In genomic region chr9:112337547-112337946, GRCh38 we compare ENCODE assay signal across 24 cellular contexts.
"Had no signal": no experiment of that assay in that cellular context is flagged by ENCODE, and none has a peak within 500 bp of the region (broad histone marks: within the 10 kb centered on the region; RNA-seq: fewer than 3 reads in every experiment).

No MANE protein-coding gene starts in this region.

- H3K9me3 Mint-ChIP-seq: activated naive CD4-positive, alpha-beta T cell treated with anti-CD3 and anti-CD28 coated beads, Interleukin-2, amount 10 ng/mL, durations not matched to agents 7 days and 5 days; activated naive CD8-positive, alpha-beta T cell treated with anti-CD3 and anti-CD28 coated beads, Interleukin-2, amount 10 ng/mL, durations not matched to agents 7 days and 5 days; brain; nephron; stimulated activated naive B cell treated with anti-CD40 and anti-IgM and Interleukin-4, amounts not matched to agents 10 μg/mL and 1 μg/mL and 100 μg/mL, for 72 hours had no signal

- H3K27me3 Mint-ChIP-seq: stimulated activated naive B cell treated with anti-CD40 and anti-IgM and Interleukin-4, amounts not matched to agents 10 μg/mL and 1 μg/mL and 100 μg/mL, for 72 hours had no signal

- H3K27ac Mint-ChIP-seq: activated naive CD4-positive, alpha-beta T cell treated with anti-CD3 and anti-CD28 coated beads, Interleukin-2, amount 10 ng/mL, durations not matched to agents 7 days and 5 days; activated naive CD8-positive, alpha-beta T cell treated with anti-CD3 and anti-CD28 coated beads, Interleukin-2, amount 10 ng/mL, durations not matched to agents 7 days and 5 days; stimulated activated naive B cell treated with anti-CD40 and anti-IgM and Interleukin-4, amounts not matched to agents 10 μg/mL and 1 μg/mL and 100 μg/mL, for 72 hours had no signal

- H3K27me3 ChIP-seq: ascending aorta, cardiac muscle cell, heart left ventricle, left lung, neutrophil, stomach, thyroid gland had no signal

- H3K4me1 ChIP-seq: thyroid gland had no signal

- H3K4me3 Mint-ChIP-seq: activated naive CD4-positive, alpha-beta T cell treated with anti-CD3 and anti-CD28 coated beads, Interleukin-2, amount 10 ng/mL, durations not matched to agents 7 days and 5 days; activated naive CD8-positive, alpha-beta T cell treated with anti-CD3 and anti-CD28 coated beads, Interleukin-2, amount 10 ng/mL, durations not matched to agents 7 days and 5 days; stimulated activated naive B cell treated with anti-CD40 and anti-IgM and Interleukin-4, amounts not matched to agents 10 μg/mL and 1 μg/mL and 100 μg/mL, for 72 hours had no signal

- H3K4me3 ChIP-seq: ascending aorta, cardiac muscle cell, heart left ventricle, left lung, lung, skin epidermis, stomach, thyroid gland had no signal

- DNase-seq: activated CD4-positive, alpha-beta T cell treated with anti-CD3 and anti-CD28 coated beads for 4 hours; activated CD4-positive, alpha-beta T cell treated with anti-CD3 and anti-CD28 coated beads, Interleukin-2, amount 50 U/mL, for 4 hours; activated effector memory CD4-positive, alpha-beta T cell treated with anti-CD3 and anti-CD28 coated beads, Interleukin-2, amount 50 U/mL, for 16 hours; activated naive CD4-positive, alpha-beta T cell treated with anti-CD3 and anti-CD28 coated beads, Interleukin-2, amount 10 ng/mL, durations not matched to agents 7 days and 5 days; activated naive CD8-positive, alpha-beta T cell treated with anti-CD3 and anti-CD28 coated beads, Interleukin-2, amount 10 ng/mL, durations not matched to agents 7 days and 5 days; activated T-cell treated with anti-CD3 and anti-CD28 coated beads for 4 hours; foreskin fibroblast; heart left ventricle; kidney glomerular epithelial cell; left lung; mesendoderm; stimulated activated CD4-positive, alpha-beta T cell treated with anti-CD3 and anti-CD28 coated beads, Interleukin-2, amount 100 ng/mL, for 24 hours; stimulated activated naive B cell treated with anti-CD40 and anti-IgM and Interleukin-4, amounts not matched to agents 10 μg/mL and 1 μg/mL and 100 μg/mL, for 72 hours; stomach; thyroid gland had no signal

- H3K36me3 Mint-ChIP-seq: activated naive CD8-positive, alpha-beta T cell treated with anti-CD3 and anti-CD28 coated beads, Interleukin-2, amount 10 ng/mL, durations not matched to agents 7 days and 5 days; brain; stimulated activated naive B cell treated with anti-CD40 and anti-IgM and Interleukin-4, amounts not matched to agents 10 μg/mL and 1 μg/mL and 100 μg/mL, for 72 hours had no signal

- H3K36me3 ChIP-seq: ascending aorta, cardiac muscle cell, heart left ventricle, left lung, neutrophil, stomach, thyroid gland had no signal

- H3K27ac ChIP-seq: ascending aorta, cardiac muscle cell, heart left ventricle, left lung, neutrophil, skin epidermis, stomach, thyroid gland had no signal

- H3K9me3 ChIP-seq: ascending aorta, heart left ventricle, left lung, neutrophil, stomach, thyroid gland had no signal

- ATAC-seq: esophagus mucosa; heart left ventricle; left lung; sciatic nerve; stimulated activated naive B cell treated with anti-CD40 and anti-IgM and Interleukin-4, amounts not matched to agents 10 μg/mL and 1 μg/mL and 100 μg/mL, for 72 hours had no signal
